In the genomic region with DNA sequence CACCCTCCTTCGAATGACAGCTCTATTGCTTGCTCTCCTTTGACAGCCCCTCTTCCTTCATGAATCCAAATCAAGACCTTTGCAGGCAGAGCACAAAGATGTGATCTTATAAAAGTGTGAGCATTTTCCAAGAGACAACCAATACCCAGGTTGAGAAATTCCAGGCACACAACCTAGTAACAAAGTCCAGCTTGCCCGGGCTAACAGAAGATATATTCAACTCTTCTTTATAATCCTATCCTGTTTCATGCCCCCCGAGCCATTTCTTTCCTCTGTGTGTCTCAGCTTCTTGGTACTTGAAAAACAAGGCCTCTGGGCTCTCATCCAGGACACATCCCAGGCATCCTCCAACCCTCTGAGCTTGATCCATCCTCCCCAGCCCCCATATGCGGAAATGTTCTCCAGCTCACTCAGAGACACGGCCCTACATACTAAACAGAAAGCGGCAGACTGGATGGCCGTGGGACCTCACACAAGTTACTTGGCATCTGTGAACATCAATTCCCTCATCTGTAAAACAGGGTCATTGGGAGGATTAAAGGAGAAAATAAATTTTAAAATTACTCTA, we compare ENCODE assay signal across 18 cellular contexts.
DNase-seq lines count a peak whose midpoint lies in the region; TF ChIP-seq lines count a peak whose summit lies in the region.
"Had no signal": no experiment of that assay in that cellular context is flagged by ENCODE, and none has a peak within 500 bp of the region (broad histone marks: within the 10 kb centered on the region; RNA-seq: fewer than 3 reads in every experiment).

No MANE protein-coding gene starts in this region.

- no peak overlapping the region for H3K4me3 Mint-ChIP-seq in MCF 10A (ENCODE audit: unreplicated experiment)
- H3K4me3 Mint-ChIP-seq in mesothelial cell of epicardium, result no peak overlapping the region
- H3K4me3 Mint-ChIP-seq: HFFc6, neural progenitor cell had no signal

- CTCF ChIA-PET in mammary epithelial cell (lab: Charles Lee; ENCODE audit: low non-redundant PET) (no interaction called here), MCF 10A (lab: Yijun Ruan, JAX) (no interaction called here)

- H3K9me3 ChIP-seq in mammary epithelial cell (replicated peaks; ENCODE audit: insufficient read depth, low read length) (no peaks in the 10 kb centered on the region), esophagus (ENCODE audit: control insufficient read depth in 2 of 2, insufficient read depth in 1 of 2, low read depth in 1 of 2, low read length in 1 of 2) (no peaks in the 10 kb centered on the region), thyroid gland (no peaks in the 10 kb centered on the region)
- H3K9me3 ChIP-seq: spleen had no signal

- H3K4me3 ChIP-seq in mammary epithelial cell (replicated peaks in 1 of 3; ENCODE audit: insufficient read depth in 1 of 3, low read depth in 2 of 3, low read length in 3 of 3), result no peak overlapping the region
- no peak overlapping the region for H3K4me3 ChIP-seq in esophagus (ENCODE audit: low read depth in 1 of 2, low read length in 2 of 2)
- H3K4me3 ChIP-seq in thyroid gland (replicated peaks in 1 of 3), result no peak overlapping the region
- H3K4me3 ChIP-seq: neural progenitor cell, spleen had no signal

- H3K27ac Mint-ChIP-seq in MCF 10A (ENCODE audit: low read depth, unreplicated experiment) (no peak overlapping the region), mesothelial cell of epicardium (peak overlapping the region; percentile 38)
- H3K27ac Mint-ChIP-seq: HFFc6, neural progenitor cell had no signal

- POLR2A ChIA-PET in MCF 10A (lab: Yijun Ruan, JAX), result no interaction called here

- 27% methylated on average over 7 of the region's 7 CpGs for WGBS in mammary epithelial cell (ENCODE audit: low coverage, missing lambda C conversion rate)
- WGBS in esophagus, 2 donors, result 32 to 46% methylated on average over 7 of the region's 7 CpGs
- WGBS in thyroid gland, 2 donors, result 58 to 62% methylated on average over 7 of the region's 7 CpGs

- H3K27me3 ChIP-seq in mammary epithelial cell (ENCODE audit: insufficient read depth, low read length) (no peaks in the 10 kb centered on the region), esophagus (ENCODE audit: control insufficient read depth in 1 of 2, insufficient read depth in 2 of 2, low read length in 2 of 2) (no peaks in the 10 kb centered on the region), thyroid gland (no peaks in the 10 kb centered on the region)
- H3K27me3 ChIP-seq: neural progenitor cell, spleen had no signal

- no peaks in the 10 kb centered on the region for H3K79me2 ChIP-seq in mammary epithelial cell (ENCODE audit: insufficient read depth, low read length)

- H3K9ac ChIP-seq in mammary epithelial cell (ENCODE audit: insufficient read depth, low read length), result no peak overlapping the region
- H3K9ac ChIP-seq: neural progenitor cell had no signal

- peaks cover 6% of the 10 kb centered on the region for H3K36me3 Mint-ChIP-seq in MCF 10A (ENCODE audit: insufficient read depth, unreplicated experiment)
- H3K36me3 Mint-ChIP-seq in mesothelial cell of epicardium, result no peaks in the 10 kb centered on the region
- H3K36me3 Mint-ChIP-seq: neural progenitor cell had no signal

- H3K27ac ChIP-seq in mammary epithelial cell (ENCODE audit: insufficient read depth, low read depth, low read length) (no peak overlapping the region), esophagus (ENCODE audit: low read depth in 2 of 2, low read length in 1 of 2) (peak overlapping the region; percentile 31 to 66), thyroid gland (no peak overlapping the region)
- H3K27ac ChIP-seq: neural progenitor cell had no signal

- peaks cover 3% of the 10 kb centered on the region for H3K4me1 ChIP-seq in mammary epithelial cell (ENCODE audit: insufficient read depth, low read length)
- H3K4me1 ChIP-seq in esophagus (ENCODE audit: control insufficient read depth in 2 of 2, insufficient read depth in 2 of 2, low read length in 1 of 2), result no peaks in the 10 kb centered on the region
- peaks cover 0 to 3% of the 10 kb centered on the region in 2 donors for H3K4me1 ChIP-seq in thyroid gland
- H3K4me1 ChIP-seq: spleen had no signal

- H4K20me1 ChIP-seq in mammary epithelial cell (ENCODE audit: insufficient read depth, low read length), result no peaks in the 10 kb centered on the region

- H3K4me2 ChIP-seq in mammary epithelial cell (ENCODE audit: insufficient read depth, low read depth, low read length), result no peak overlapping the region
- H3K4me2 ChIP-seq: neural progenitor cell had no signal

- H3K36me3 ChIP-seq in mammary epithelial cell (ENCODE audit: insufficient read depth, low read length), result no peaks in the 10 kb centered on the region
- no peaks in the 10 kb centered on the region for H3K36me3 ChIP-seq in esophagus (ENCODE audit: control insufficient read depth in 2 of 2, insufficient read depth in 2 of 2, low read length in 1 of 2)
- H3K36me3 ChIP-seq in thyroid gland, result no peaks in the 10 kb centered on the region
- H3K36me3 ChIP-seq: neural progenitor cell, spleen had no signal

- in situ Hi-C loops in mammary epithelial cell (cut with MboI; ENCODE audit: low sequenced_read_pairs in 2 of 2), result no loop called here

- DNase-seq in mammary epithelial cell (no peak), MCF 10A (ENCODE audit: unreplicated experiment) (no peak), mesothelial cell of epicardium (ENCODE audit: low spot score in 2 of 2, unreplicated experiment in 2 of 2) (no peak), thyroid gland (peak; percentile 27 to 30), NCI-H1417 (lab: John Stamatoyannopoulos, UW) (no peak), NCI-H1930 (lab: John Stamatoyannopoulos, UW) (no peak)
- DNase-seq in activated CD8-positive, alpha-beta memory T cell treated with anti-CD3 and anti-CD28 coated beads, Interleukin-2, amount 50 U/mL, for 4 hours, result no peak
- DNase-seq: activated CD8-positive, alpha-beta memory T cell treated with anti-CD3 and anti-CD28 coated beads for 24 hours; activated naive CD4-positive, alpha-beta T cell; HFFc6; kidney glomerular epithelial cell; NCI-H1105; NCI-H774; spleen; T1000; trophoblast cell had no signal

- H3K9me3 Mint-ChIP-seq in MCF 10A (ENCODE audit: unreplicated experiment) (no peaks in the 10 kb centered on the region), mesothelial cell of epicardium (peaks cover 18% of the 10 kb centered on the region)
- H3K9me3 Mint-ChIP-seq: HFFc6, neural progenitor cell had no signal

- H3K27me3 Mint-ChIP-seq in MCF 10A (ENCODE audit: insufficient read depth, unreplicated experiment) (peaks cover 64% of the 10 kb centered on the region), mesothelial cell of epicardium (ENCODE audit: low read depth) (no peaks in the 10 kb centered on the region)

- no TSS peak for BruUV-seq in mammary epithelial cell (replicated peaks; lab: Mats Ljungman, UMichigan)
- no TSS peak for BruUV-seq in MCF 10A (replicated peaks; lab: Mats Ljungman, UMichigan)

- TF ChIP-seq POLR2A in thyroid gland (IDR thresholded peaks at IDR 0.05), result no peak

- intact Hi-C loops in mammary epithelial cell (cut with micrococcal nuclease), result no loop called here
- intact Hi-C loops in MCF 10A (cut with micrococcal nuclease), result no loop called here
- intact Hi-C loops in thyroid gland (cut with DNase I), result no loop called here

- TF ChIP-seq CTCF in mammary epithelial cell (conservative IDR thresholded peaks at IDR 0.05 in 1 of 2, IDR thresholded peaks at IDR 0.05 in 1 of 2; ENCODE audit: extremely low read depth in 1 of 2, insufficient read depth in 1 of 2, low read depth in 1 of 2, low read length in 2 of 2) (no peak), MCF 10A (IDR thresholded peaks at IDR 0.05; ENCODE audit: unreplicated experiment) (no peak), mesothelial cell of epicardium (IDR thresholded peaks at IDR 0.05; ENCODE audit: unreplicated experiment) (no peak), thyroid gland (IDR thresholded peaks at IDR 0.05) (no peak)

- peak overlapping the region; percentile 32 for H2AFZ ChIP-seq in mammary epithelial cell (ENCODE audit: low read depth, low read length)
- H2AFZ ChIP-seq: neural progenitor cell had no signal

- H3K4me1 Mint-ChIP-seq in MCF 10A (ENCODE audit: insufficient read depth, unreplicated experiment) (no peaks in the 10 kb centered on the region), mesothelial cell of epicardium (peaks cover 13% of the 10 kb centered on the region)

- dilution Hi-C loops in mammary epithelial cell (cut with HindIII; ENCODE audit: low sequenced_read_pairs), result no loop called here

Comparison
In these comparisons a context has a peak if more than half of its experiments do, and no peak if none do; other contexts are left out.
1. DNase-seq: peak in thyroid gland (2 of 2); none in mammary epithelial cell (single experiment), MCF 10A (single experiment), mesothelial cell of epicardium (0 of 2), activated CD8-positive, alpha-beta memory T cell treated with anti-CD3 and anti-CD28 coated beads, Interleukin-2, amount 50 U/mL, for 4 hours (single experiment), NCI-H1417 (0 of 3) and NCI-H1930 (0 of 2).
2. H3K27ac ChIP-seq: peak in esophagus (2 of 2); none in mammary epithelial cell (single experiment) and thyroid gland (0 of 3).